In genomic region chr18:44974174-44974573, GRCh38 we compare ENCODE assay signal across 21 cellular contexts.
"Had no signal": no experiment of that assay in that cellular context is flagged by ENCODE, and none has a peak within 500 bp of the region (broad histone marks: within the 10 kb centered on the region; RNA-seq: fewer than 3 reads in every experiment).

No MANE protein-coding gene starts in this region.

- H3K27me3 ChIP-seq: dorsolateral prefrontal cortex, esophagus muscularis mucosa, gastroesophageal sphincter, right atrium auricular region, sigmoid colon, stomach, transverse colon had no signal

- DNase-seq: cortex of kidney; dorsolateral prefrontal cortex; effector CD8-positive, alpha-beta T cell; foreskin fibroblast; glutamatergic neuron; kidney glomerular epithelial cell; mammary epithelial cell; mucosa of descending colon; naive thymus-derived CD8-positive, alpha-beta T cell; posterior cingulate gyrus; sigmoid colon; stimulated activated naive CD4-positive, alpha-beta T cell; stomach; substantia nigra; transverse colon had no signal

- H3K4me3 Mint-ChIP-seq: naive thymus-derived CD8-positive, alpha-beta T cell had no signal

- H3K36me3 ChIP-seq: esophagus muscularis mucosa, gastroesophageal sphincter, right atrium auricular region, sigmoid colon, stomach, thoracic aorta, transverse colon had no signal

- H3K4me3 ChIP-seq: dorsolateral prefrontal cortex, esophagus muscularis mucosa, gastroesophageal sphincter, mucosa of descending colon, right atrium auricular region, sigmoid colon, skin epidermis, stomach, thoracic aorta, transverse colon had no signal

- H3K27ac ChIP-seq: dorsolateral prefrontal cortex, epithelial cell of prostate, esophagus muscularis mucosa, gastroesophageal sphincter, right atrium auricular region, sigmoid colon, skin epidermis, thoracic aorta, transverse colon had no signal

- H3K4me1 Mint-ChIP-seq: naive thymus-derived CD8-positive, alpha-beta T cell had no signal

- H3K36me3 Mint-ChIP-seq: naive thymus-derived CD8-positive, alpha-beta T cell had no signal

- H3K4me1 ChIP-seq: gastroesophageal sphincter had no signal

- H3K9me3 Mint-ChIP-seq: naive thymus-derived CD8-positive, alpha-beta T cell had no signal

- H3K9me3 ChIP-seq: esophagus muscularis mucosa, gastroesophageal sphincter, mucosa of descending colon, right atrium auricular region, sigmoid colon, stomach, thoracic aorta, transverse colon had no signal
